In genomic region chr19:29044037-29044436, GRCh38 we compare ENCODE assay signal across 39 cellular contexts.
"Had no signal": no experiment of that assay in that cellular context is flagged by ENCODE, and none has a peak within 500 bp of the region (broad histone marks: within the 10 kb centered on the region; RNA-seq: fewer than 3 reads in every experiment).

No MANE protein-coding gene starts in this region.

- ATAC-seq: activated naive CD4-positive, alpha-beta T cell treated with anti-CD3 and anti-CD28 coated beads, Interleukin-2, amount 50 U/mL, for 72 hours; activated naive CD8-positive, alpha-beta T cell treated with anti-CD3 and anti-CD28 coated beads, Interleukin-2, amount 50 U/mL, for 24 hours; activated T-cell treated with anti-CD3 and anti-CD28 coated beads, Interleukin-2, amount 50 U/mL, for 4 hours; activated T-cell treated with anti-CD3 and anti-CD28 coated beads, Interleukin-2, amount 50 U/mL, for 72 hours; activated T-helper 17 cell treated with anti-CD3 and anti-CD28 coated beads, Interleukin-2, amount 50 U/mL, for 72 hours; body of pancreas had no signal

- H3K4me1 Mint-ChIP-seq: activated naive CD4-positive, alpha-beta T cell treated with anti-CD3 and anti-CD28 coated beads, Interleukin-2, amount 10 ng/mL, durations not matched to agents 7 days and 5 days; activated naive CD4-positive, alpha-beta T cell treated with anti-CD3 and anti-CD28 coated beads, Interleukin-2, amount 50 U/mL, for 24 hours; activated naive CD8-positive, alpha-beta T cell treated with anti-CD3 and anti-CD28 coated beads for 36 hours; activated naive CD8-positive, alpha-beta T cell treated with anti-CD3 and anti-CD28 coated beads, Interleukin-2, amount 10 ng/mL, durations not matched to agents 7 days and 5 days; activated naive CD8-positive, alpha-beta T cell treated with anti-CD3 and anti-CD28 coated beads, Interleukin-2, amount 50 U/mL, for 24 hours; activated T-helper 17 cell treated with anti-CD3 and anti-CD28 coated beads, Interleukin-2, amount 50 U/mL, for 72 hours; central memory CD8-positive, alpha-beta T cell had no signal

- H3K27me3 Mint-ChIP-seq: activated naive CD4-positive, alpha-beta T cell treated with anti-CD3 and anti-CD28 coated beads, Interleukin-2, amount 10 ng/mL, durations not matched to agents 7 days and 5 days; activated naive CD8-positive, alpha-beta T cell treated with anti-CD3 and anti-CD28 coated beads, Interleukin-2, amount 10 ng/mL, durations not matched to agents 7 days and 5 days; activated naive CD8-positive, alpha-beta T cell treated with anti-CD3 and anti-CD28 coated beads, Interleukin-2, amount 50 U/mL, for 24 hours had no signal

- H3K27ac Mint-ChIP-seq: activated naive CD4-positive, alpha-beta T cell treated with anti-CD3 and anti-CD28 coated beads for 36 hours; activated naive CD4-positive, alpha-beta T cell treated with anti-CD3 and anti-CD28 coated beads, Interleukin-2, amount 10 ng/mL, durations not matched to agents 7 days and 5 days; activated naive CD4-positive, alpha-beta T cell treated with anti-CD3 and anti-CD28 coated beads, Interleukin-2, amount 50 U/mL, for 24 hours; activated naive CD4-positive, alpha-beta T cell treated with anti-CD3 and anti-CD28 coated beads, Interleukin-2, amount 50 U/mL, for 72 hours; activated naive CD8-positive, alpha-beta T cell; activated naive CD8-positive, alpha-beta T cell treated with anti-CD3 and anti-CD28 coated beads for 36 hours; activated naive CD8-positive, alpha-beta T cell treated with anti-CD3 and anti-CD28 coated beads, Interleukin-2, amount 10 ng/mL, durations not matched to agents 7 days and 5 days; activated naive CD8-positive, alpha-beta T cell treated with anti-CD3 and anti-CD28 coated beads, Interleukin-2, amount 50 U/mL, for 24 hours; activated T-cell treated with anti-CD3 and anti-CD28 coated beads, Interleukin-2, amount 50 U/mL, for 24 hours; activated T-cell treated with anti-CD3 and anti-CD28 coated beads, Interleukin-2, amount 50 U/mL, for 72 hours; activated T-helper 1 cell treated with anti-CD3 and anti-CD28 coated beads, Interleukin-12 subunit alpha, Interleukin-12 subunit beta, Interleukin-2, Interleukin-4 antibody, amounts not matched to agents 30 ng/mL and 10 ng/mL and 1 ng/mL, durations not matched to agents 14 hours and 24 hours and 36 hours; activated T-helper 17 cell treated with anti-CD3 and anti-CD28 coated beads, Interleukin-2, amount 50 U/mL, for 72 hours; activated T-helper 2 cell treated with anti-CD3 and anti-CD28 coated beads, Interferon-gamma antibody, Interleukin-2, Interleukin-4, amounts not matched to agents 10 μg/mL and 5 μg/mL and 100 μg/mL, durations not matched to agents 14 hours and 24 hours and 36 hours had no signal

- H3K36me3 Mint-ChIP-seq: activated naive CD4-positive, alpha-beta T cell treated with anti-CD3 and anti-CD28 coated beads, Interleukin-2, amount 10 ng/mL, durations not matched to agents 7 days and 5 days; activated naive CD4-positive, alpha-beta T cell treated with anti-CD3 and anti-CD28 coated beads, Interleukin-2, amount 50 U/mL, for 24 hours; activated naive CD4-positive, alpha-beta T cell treated with anti-CD3 and anti-CD28 coated beads, Interleukin-2, amount 50 U/mL, for 72 hours; activated naive CD8-positive, alpha-beta T cell; activated naive CD8-positive, alpha-beta T cell treated with anti-CD3 and anti-CD28 coated beads for 36 hours; activated naive CD8-positive, alpha-beta T cell treated with anti-CD3 and anti-CD28 coated beads, Interleukin-2, amount 10 ng/mL, durations not matched to agents 7 days and 5 days; brain had no signal

- H3K4me3 Mint-ChIP-seq: activated naive CD4-positive, alpha-beta T cell treated with anti-CD3 and anti-CD28 coated beads for 36 hours; activated naive CD4-positive, alpha-beta T cell treated with anti-CD3 and anti-CD28 coated beads, Interleukin-2, amount 10 ng/mL, durations not matched to agents 7 days and 5 days; activated naive CD4-positive, alpha-beta T cell treated with anti-CD3 and anti-CD28 coated beads, Interleukin-2, amount 50 U/mL, for 24 hours; activated naive CD8-positive, alpha-beta T cell; activated naive CD8-positive, alpha-beta T cell treated with anti-CD3 and anti-CD28 coated beads for 36 hours; activated naive CD8-positive, alpha-beta T cell treated with anti-CD3 and anti-CD28 coated beads, Interleukin-2, amount 10 ng/mL, durations not matched to agents 7 days and 5 days; activated naive CD8-positive, alpha-beta T cell treated with anti-CD3 and anti-CD28 coated beads, Interleukin-2, amount 50 U/mL, for 24 hours; activated T-cell treated with anti-CD3 and anti-CD28 coated beads, Interleukin-2, amount 50 U/mL, for 24 hours; activated T-cell treated with anti-CD3 and anti-CD28 coated beads, Interleukin-2, amount 50 U/mL, for 4 hours; activated T-cell treated with anti-CD3 and anti-CD28 coated beads, Interleukin-2, amount 50 U/mL, for 72 hours; activated T-helper 1 cell treated with anti-CD3 and anti-CD28 coated beads, Interleukin-12 subunit alpha, Interleukin-12 subunit beta, Interleukin-2, Interleukin-4 antibody, amounts not matched to agents 30 ng/mL and 10 ng/mL and 1 ng/mL, durations not matched to agents 14 hours and 24 hours and 36 hours; activated T-helper 17 cell treated with anti-CD3 and anti-CD28 coated beads, Interleukin-2, amount 50 U/mL, for 72 hours; brain; central memory CD8-positive, alpha-beta T cell had no signal

- H3K36me3 ChIP-seq: adrenal gland, ascending aorta, brain microvascular endothelial cell, breast epithelium, cardiac muscle cell had no signal

- H3K4me1 ChIP-seq: adrenal gland, ascending aorta, body of pancreas, breast epithelium had no signal

- DNase-seq: activated effector memory CD4-positive, alpha-beta T cell treated with anti-CD3 and anti-CD28 coated beads, Interleukin-2, amount 50 U/mL, for 16 hours; activated effector memory CD4-positive, alpha-beta T cell treated with Interleukin-2 at 50 U/mL for 16 hours; activated gamma-delta T cell; activated gamma-delta T cell treated with Interleukin-2 at 50 U/mL for 16 hours; activated naive CD4-positive, alpha-beta T cell; activated naive CD4-positive, alpha-beta T cell treated with anti-CD3 and anti-CD28 coated beads for 36 hours; activated naive CD4-positive, alpha-beta T cell treated with anti-CD3 and anti-CD28 coated beads, Interleukin-2, amount 10 ng/mL, durations not matched to agents 7 days and 5 days; activated naive CD4-positive, alpha-beta T cell treated with anti-CD3 and anti-CD28 coated beads, Interleukin-2, amount 50 U/mL, for 16 hours; activated naive CD4-positive, alpha-beta T cell treated with Interleukin-2 at 50 U/mL for 16 hours; activated naive CD8-positive, alpha-beta T cell treated with anti-CD3 and anti-CD28 coated beads for 36 hours; activated naive CD8-positive, alpha-beta T cell treated with anti-CD3 and anti-CD28 coated beads, Interleukin-2, amount 10 ng/mL, durations not matched to agents 7 days and 5 days; activated naive CD8-positive, alpha-beta T cell treated with anti-CD3 and anti-CD28 coated beads, Interleukin-2, amount 50 U/mL, for 24 hours; activated T-cell treated with anti-CD3 and anti-CD28 coated beads for 4 hours; activated T-cell treated with anti-CD3 and anti-CD28 coated beads, Interleukin-2, amount 50 U/mL, for 1 hour; activated T-cell treated with anti-CD3 and anti-CD28 coated beads, Interleukin-2, amount 50 U/mL, for 24 hours; activated T-cell treated with anti-CD3 and anti-CD28 coated beads, Interleukin-2, amount 50 U/mL, for 4 hours; activated T-cell treated with anti-CD3 and anti-CD28 coated beads, Interleukin-2, amount 50 U/mL, for 48 hours; activated T-cell treated with anti-CD3 and anti-CD28 coated beads, Interleukin-2, amount 50 U/mL, for 72 hours; adrenal gland; amniotic stem cell; amygdala; anterior cingulate cortex; aorta; body of pancreas; brain microvascular endothelial cell; caudate nucleus; central memory CD4-positive, alpha-beta T cell; cerebellar nuclear complex had no signal

- H3K9me3 ChIP-seq: adrenal gland, ascending aorta, body of pancreas had no signal

- H3K9me3 Mint-ChIP-seq: activated naive CD4-positive, alpha-beta T cell treated with anti-CD3 and anti-CD28 coated beads for 36 hours; activated naive CD4-positive, alpha-beta T cell treated with anti-CD3 and anti-CD28 coated beads, Interleukin-2, amount 50 U/mL, for 24 hours; activated naive CD8-positive, alpha-beta T cell treated with anti-CD3 and anti-CD28 coated beads for 36 hours; activated naive CD8-positive, alpha-beta T cell treated with anti-CD3 and anti-CD28 coated beads, Interleukin-2, amount 10 ng/mL, durations not matched to agents 7 days and 5 days; activated naive CD8-positive, alpha-beta T cell treated with anti-CD3 and anti-CD28 coated beads, Interleukin-2, amount 50 U/mL, for 24 hours; activated T-helper 1 cell treated with anti-CD3 and anti-CD28 coated beads, Interleukin-12 subunit alpha, Interleukin-12 subunit beta, Interleukin-2, Interleukin-4 antibody, amounts not matched to agents 30 ng/mL and 10 ng/mL and 1 ng/mL, durations not matched to agents 14 hours and 24 hours and 36 hours; activated T-helper 17 cell treated with anti-CD3 and anti-CD28 coated beads, Interleukin-2, amount 50 U/mL, for 72 hours; central memory CD8-positive, alpha-beta T cell had no signal

- H3K27me3 ChIP-seq: adrenal gland, ascending aorta, body of pancreas, brain microvascular endothelial cell, breast epithelium, cardiac muscle cell had no signal

- H3K4me3 ChIP-seq: adrenal gland, ascending aorta, body of pancreas, breast epithelium, cardiac muscle cell had no signal

- H3K27ac ChIP-seq: adrenal gland, ascending aorta, body of pancreas, brain microvascular endothelial cell, breast epithelium, cardiac muscle cell had no signal
